8 cellular contexts compared by ENCODE assay signal in genomic region chr4:75939890-75940691, GRCh38. TPM values are rescaled to one million over a fixed set of nuclear protein-coding genes. Genes with fewer than 3 reads are reported as not detected.
DNase-seq lines count a peak whose midpoint lies in the region; ATAC-seq and TF ChIP-seq lines count a peak whose summit lies in the region.

No MANE protein-coding gene starts in this region.

- POLR2A ChIA-PET in IMR-90 (lab: Charles Lee; ENCODE audit: unreplicated experiment): interaction anchor here (0.6 kb wide), 1 partner anchor 26 kb away, joined by 7 read pairs; no protein-coding TSS in a partner anchor

- H4K5ac ChIP-seq in IMR-90 (ENCODE audit: low read depth, low read length): peak overlapping the region; percentile 50

- H2BK20ac ChIP-seq in IMR-90 (ENCODE audit: low read depth, low read length): no peak overlapping the region

- H3K27ac ChIP-seq in IMR-90 (ENCODE audit: insufficient read depth, low read length): peak overlapping the region; percentile 22
- peak overlapping the region; percentile 61 to 85 (median 73) for H3K27ac ChIP-seq in body of pancreas

- no peaks in the 10 kb centered on the region for H3K9me1 ChIP-seq in IMR-90 (ENCODE audit: insufficient read depth, low read length)

- TF ChIP-seq RAD21 in IMR-90 (IDR thresholded peaks at IDR 0.05; ENCODE audit: low read length): no peak

- peak overlapping the region; percentile 80 for H3K4ac ChIP-seq in IMR-90 (ENCODE audit: low read depth, low read length)

- peak overlapping the region; percentile 99 for H2AFZ ChIP-seq in IMR-90 (replicated peaks; ENCODE audit: low read length, poor library complexity)

- CTCF ChIA-PET in IMR-90 (lab: Yijun Ruan, JAX): interaction anchor here (0.7 to 1.5 kb wide), 4 partner anchors 24 to 52 kb away, joined by 4 to 6 read pairs (median 4); no protein-coding TSS in a partner anchor

- H3K14ac ChIP-seq in IMR-90 (replicated peaks; ENCODE audit: low read depth, low read length): peak overlapping the region; percentile 60

- H3K9ac ChIP-seq in IMR-90 (ENCODE audit: low read depth, low read length) (peak overlapping the region; percentile 48), skeletal muscle satellite cell (ENCODE audit: low read depth, low read length) (peak overlapping the region; percentile 80)

- dilution Hi-C loops in IMR-90 (cut with HindIII; ENCODE audit: low sequenced_read_pairs, unreplicated experiment): no loop called here

- TF ChIP-seq POLR2A in IMR-90 (IDR thresholded peaks at IDR 0.05; ENCODE audit: low read depth, low read length) (no peak), body of pancreas (IDR thresholded peaks at IDR 0.05) (peak in 2 of 3 donors; percentile 42 to 43)

- no peaks in the 10 kb centered on the region for H3K36me3 ChIP-seq in IMR-90 (ENCODE audit: control insufficient read depth, insufficient read depth, low read length)
- no peaks in the 10 kb centered on the region for H3K36me3 ChIP-seq in body of pancreas (replicated peaks in 1 of 2; ENCODE audit: insufficient read depth in 1 of 2, low read depth in 2 of 2)
- peaks cover 6% of the 10 kb centered on the region for H3K36me3 ChIP-seq in skeletal muscle satellite cell (ENCODE audit: insufficient read depth, low read length)

- H3K56ac ChIP-seq in IMR-90 (ENCODE audit: extremely low read depth, insufficient read depth, low read length): no peak overlapping the region

- H4K8ac ChIP-seq in IMR-90 (ENCODE audit: low read depth in 2 of 2, low read length in 2 of 2): peak overlapping the region; percentile 51 to 82; a peak in 2 of 4 replicates

- ATAC-seq in GM21528 (IDR thresholded peaks at IDR 0.05; ENCODE audit: low FRiP score, unreplicated experiment) (peak; percentile 65), IMR-90 (ENCODE audit: low read depth) (peak; percentile 73), body of pancreas (peak; percentile 69)

- peak overlapping the region; percentile 53 for H3K4me3 ChIP-seq in IMR-90 (ENCODE audit: insufficient read depth, low read depth, low read length)
- H3K4me3 ChIP-seq in body of pancreas: peak overlapping the region; percentile 51 to 82
- H3K4me3 ChIP-seq in iPS-18c (ENCODE audit: insufficient read depth, low read depth, low read length): peak overlapping the region; percentile 84
- peak overlapping the region; percentile 86 for H3K4me3 ChIP-seq in skeletal muscle satellite cell (ENCODE audit: low read length)

- peak overlapping the region; percentile 44 for H2BK5ac ChIP-seq in IMR-90 (ENCODE audit: low read depth, low read length, poor library complexity, severe bottlenecking)

- H3K4me2 ChIP-seq in IMR-90 (ENCODE audit: low read depth, low read length) (peak overlapping the region; percentile 84), skeletal muscle satellite cell (ENCODE audit: low read length) (peak overlapping the region; percentile 100)

- no peaks in the 10 kb centered on the region for H3K9me3 ChIP-seq in IMR-90 (ENCODE audit: control insufficient read depth, insufficient read depth, low read length)
- H3K9me3 ChIP-seq in body of pancreas: no peaks in the 10 kb centered on the region
- no peaks in the 10 kb centered on the region for H3K9me3 ChIP-seq in iPS-18c (ENCODE audit: control insufficient read depth, insufficient read depth, low read length)
- H3K9me3 ChIP-seq in skeletal muscle satellite cell (replicated peaks; ENCODE audit: low read length): no peaks in the 10 kb centered on the region

- H2BK15ac ChIP-seq in IMR-90 (ENCODE audit: low read depth, low read length): peak overlapping the region; percentile 45; the same call in 1 of the 3 replicates

- no peak for TF ChIP-seq CTCF in IMR-90 (conservative IDR thresholded peaks at IDR 0.05; ENCODE audit: low read depth, low read length)
- no peak for TF ChIP-seq CTCF in body of pancreas (IDR thresholded peaks at IDR 0.05)

- H3K4me1 ChIP-seq in IMR-90 (ENCODE audit: control insufficient read depth, insufficient read depth, low read length) (no peaks in the 10 kb centered on the region), body of pancreas (peaks cover 12% of the 10 kb centered on the region), skeletal muscle satellite cell (ENCODE audit: control insufficient read depth, insufficient read depth, low read length) (no peaks in the 10 kb centered on the region)

- DNase-seq in G401 (ENCODE audit: low spot score) (peak; percentile 71), IMR-90 (peak; percentile 32), UCSD-AML1 (lab: John Stamatoyannopoulos, UW; ENCODE audit: unreplicated experiment) (peak; percentile 67), body of pancreas (peak; percentile 62 to 72 (median 66)), DMS114 treated with DMSO at 0.1 percent for 48 hours (lab: John Stamatoyannopoulos, UW; ENCODE audit: unreplicated experiment) (no peak)

- 0 out of 2 replicates have a peak overlapping the region, but pooled peaks have one; percentile 0 for H2AK5ac ChIP-seq in IMR-90 (ENCODE audit: low read depth, low read length)

- BruUV-seq in IMR-90 (replicated peaks; lab: Mats Ljungman, UMichigan): no TSS peak

- in situ Hi-C loops in G401 (cut with HindIII; ENCODE audit: low sequenced_read_pairs): no loop called here
- in situ Hi-C loops in IMR-90 (cut with MboI; ENCODE audit: low sequenced_read_pairs): no loop called here

- H3K27me3 ChIP-seq in IMR-90 (ENCODE audit: control insufficient read depth, insufficient read depth, low read length) (no peaks in the 10 kb centered on the region), body of pancreas (no peaks in the 10 kb centered on the region), skeletal muscle satellite cell (ENCODE audit: control insufficient read depth, insufficient read depth, low read length) (no peaks in the 10 kb centered on the region)

- H2BK120ac ChIP-seq in IMR-90 (ENCODE audit: low read depth, low read length): peak overlapping the region; percentile 52

- H3K23ac ChIP-seq in IMR-90 (ENCODE audit: low read depth, low read length): peak overlapping the region; percentile 68

- intact Hi-C loops in IMR-90 (cut with micrococcal nuclease) (loop anchor here (10.0 kb wide), 1 partner anchor 285 kb away; no protein-coding TSS in a partner anchor), body of pancreas (cut with DNase I) (no loop called here)

- H4K91ac ChIP-seq in IMR-90 (ENCODE audit: insufficient read depth, low read depth, low read length): peak overlapping the region; percentile 82

- 1% methylated on average over 41 of the region's 67 CpGs; no CpG with 5 or more reads in 1 of the 2 experiments for WGBS in IMR-90 (ENCODE audit: extremely low coverage in 2 of 2, insufficient read length in 1 of 2), 2 experiments
- 0% methylated on average over 23 to 65 of the region's 67 CpGs for WGBS in body of pancreas, 2 donors

- H2AK9ac ChIP-seq in IMR-90 (replicated peaks; ENCODE audit: low read depth, low read length, poor library complexity): peak overlapping the region; percentile 92

- H3K18ac ChIP-seq in IMR-90 (ENCODE audit: low read depth, low read length): no peak overlapping the region

- H3K79me1 ChIP-seq in IMR-90 (ENCODE audit: low read depth in 1 of 2, low read length in 2 of 2): peaks cover 0 to 11% of the 10 kb centered on the region in 2 experiments; a peak in 1 of 4 replicates

- H4K20me1 ChIP-seq in IMR-90 (ENCODE audit: insufficient read depth, low read length): no peaks in the 10 kb centered on the region

TF ChIP-seq in IMR-90, 13 proteins besides CTCF, POLR2A, EP300 and RAD21:
- no peak for TF ChIP-seq NFE2L2 (IDR thresholded peaks at IDR 0.05; ENCODE audit: low read depth, low read length)
- 0 out of 2 replicates have a peak, but pooled peaks have one; percentile 12 for TF ChIP-seq MAZ (IDR thresholded peaks at IDR 0.05; ENCODE audit: borderline replicate concordance, low read depth, low read length)
- no peak for TF ChIP-seq RCOR1 (IDR thresholded peaks at IDR 0.05; ENCODE audit: insufficient replicate concordance, low read length)
- TF ChIP-seq MXI1 (IDR thresholded peaks at IDR 0.05; ENCODE audit: borderline replicate concordance, low read depth, low read length): peak; percentile 67; the same call in 1 of the 2 replicates

RNA-seq across cellular contexts. Expression of gene NAAA, which starts 0.7 kb away (rescaled TPM):
- 23.5 and 50.0 TPM in 2 replicates for total RNA-seq in G401 (2014; rRNA removed; shearing (Covaris generic))
- total RNA-seq in IMR-90 (2012; rRNA removed) (15.8 and 17.6 TPM in 2 replicates), body of pancreas (10 to 100 TPM; 10.5 to 19.7 TPM)
- 25.3 and 26.4 TPM in 2 replicates for polyA plus RNA-seq in IMR-90 (2012; rRNA removed)
- 48.7 and 77.9 TPM in 2 replicates for polyA plus RNA-seq in IMR-90 (2012; cell fraction: cytosol; rRNA removed)
- 12.7 and 38.6 TPM in 2 replicates for polyA plus RNA-seq in IMR-90 (2012; cell fraction: nucleus; rRNA removed; ENCODE audit: low replicate concordance)
- total RNA-seq in skeletal muscle satellite cell (2012; rRNA removed): 19.8 and 27.1 TPM in 2 replicates

RNA-seq across cellular contexts. Expression of gene PPEF2, which starts 37.8 kb away (rescaled TPM):
- total RNA-seq in G401 (2014; rRNA removed; shearing (Covaris generic)): not detected in 2 replicates
- not detected in 2 replicates for total RNA-seq in IMR-90 (2012; rRNA removed)
- not detected in 2 replicates for polyA plus RNA-seq in IMR-90 (2012; rRNA removed)
- not detected in 2 replicates for polyA plus RNA-seq in IMR-90 (2012; cell fraction: cytosol; rRNA removed)
- polyA plus RNA-seq in IMR-90 (2012; cell fraction: nucleus; rRNA removed; ENCODE audit: low replicate concordance): 0.02 TPM in 2 replicates
- total RNA-seq in body of pancreas: not detected
- not detected in 2 replicates for total RNA-seq in skeletal muscle satellite cell (2012; rRNA removed)

RNA-seq across cellular contexts. Expression of gene SDAD1, which starts 50.7 kb away (rescaled TPM):
- 24.2 and 47.0 TPM in 2 replicates for total RNA-seq in G401 (2014; rRNA removed; shearing (Covaris generic))
- 27.4 and 35.3 TPM in 2 replicates for total RNA-seq in IMR-90 (2012; rRNA removed)
- 14.4 and 16.8 TPM in 2 replicates for polyA plus RNA-seq in IMR-90 (2012; rRNA removed)
- 3.2 and 3.4 TPM in 2 replicates for polyA plus RNA-seq in IMR-90 (2012; cell fraction: cytosol; rRNA removed)
- polyA plus RNA-seq in IMR-90 (2012; cell fraction: nucleus; rRNA removed; ENCODE audit: low replicate concordance): 2.8 and 14.4 TPM in 2 replicates
- 10 to 100 TPM; 21.3 to 23.7 TPM for total RNA-seq in body of pancreas
- 32.3 and 42.3 TPM in 2 replicates for total RNA-seq in skeletal muscle satellite cell (2012; rRNA removed)
